In the genomic region with DNA sequence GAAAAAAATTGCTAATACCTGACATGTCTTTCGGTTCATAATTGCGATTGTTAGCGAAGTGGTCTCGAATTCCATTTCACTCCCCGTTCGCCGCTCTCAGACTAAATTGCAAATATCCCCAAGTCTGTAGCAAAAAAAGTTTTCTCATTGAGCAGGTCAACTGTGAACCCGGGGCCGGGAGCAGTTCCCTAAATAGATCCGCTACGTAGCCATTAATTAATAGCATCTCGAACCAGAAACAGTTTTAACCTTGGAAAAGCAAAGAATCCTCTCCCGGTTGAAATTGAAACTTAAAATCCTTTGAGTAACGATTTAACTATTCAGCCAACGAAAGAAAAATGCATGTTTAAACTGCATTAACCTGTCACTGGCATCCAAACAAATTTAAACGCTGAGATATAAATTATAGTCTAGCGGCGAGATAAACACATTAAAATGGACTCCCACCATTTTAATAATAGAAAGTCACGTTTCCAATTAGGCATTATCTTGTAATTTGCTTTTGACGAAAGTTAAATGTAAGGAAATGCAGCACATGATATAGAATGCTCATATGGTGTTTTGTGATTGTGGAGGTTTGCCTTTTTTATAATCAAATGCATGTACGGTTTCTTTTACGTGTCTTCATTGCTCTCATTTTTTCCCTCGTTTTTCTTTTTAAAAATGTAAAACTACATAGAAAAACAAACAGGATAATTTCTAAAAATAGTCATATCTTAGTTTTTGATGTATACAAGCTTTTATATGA, we compare ENCODE assay signal across 1 cellular context.
TF ChIP-seq lines count a peak whose summit lies in the region.

No MANE protein-coding gene starts in this region.

TF ChIP-seq in GM12878, 131 proteins besides CTCF, POLR2A, EP300 and RAD21:
- TF ChIP-seq BMI1 (IDR thresholded peaks at IDR 0.05; ENCODE audit: borderline replicate concordance): peak; percentile 82; the same call in 1 of the 2 replicates
- no peak for TF ChIP-seq POLR2AphosphoS2 (IDR thresholded peaks at IDR 0.05; ENCODE audit: low read depth, low read length)
- TF ChIP-seq EZH2 (IDR thresholded peaks at IDR 0.05; ENCODE audit: borderline replicate concordance, control insufficient read depth, low read depth, low read length): 0 out of 2 replicates have a peak, but pooled peaks have one; percentile 64
